21 cellular contexts compared by ENCODE assay signal in genomic region chr4:158356331-158356730, GRCh38.
DNase-seq lines count a peak whose midpoint lies in the region; ATAC-seq and TF ChIP-seq lines count a peak whose summit lies in the region.
"Had no signal": no experiment of that assay in that cellular context is flagged by ENCODE, and none has a peak within 500 bp of the region (broad histone marks: within the 10 kb centered on the region; RNA-seq: fewer than 3 reads in every experiment).

No MANE protein-coding gene starts in this region.

- no peak overlapping the region for H2AK5ac ChIP-seq in trophoblast cell (ENCODE audit: low read length)

- peaks cover 4% of the 10 kb centered on the region for H3K27me3 Mint-ChIP-seq in chondrocyte (ENCODE audit: low read depth)
- H3K27me3 Mint-ChIP-seq: CD4-positive, CD25-positive, alpha-beta regulatory T cell had no signal

- no peak overlapping the region for H3K4me2 ChIP-seq in trophoblast cell (ENCODE audit: low read length)

- H3K14ac ChIP-seq in trophoblast cell (ENCODE audit: low read length): no peak overlapping the region

- H3K27ac ChIP-seq in ascending aorta (no peak overlapping the region), psoas muscle (no peak overlapping the region), trophoblast cell (ENCODE audit: low read depth, low read length) (no peak overlapping the region)
- H3K27ac ChIP-seq: GM23248, RWPE1 had no signal

- H3K4ac ChIP-seq in trophoblast cell (ENCODE audit: low read depth, low read length): no peak overlapping the region

- H2BK5ac ChIP-seq in trophoblast cell (ENCODE audit: low read depth, low read length, poor library complexity): no peak overlapping the region

- peaks cover 11% of the 10 kb centered on the region for H3K4me1 Mint-ChIP-seq in chondrocyte (ENCODE audit: low read depth)
- H3K4me1 Mint-ChIP-seq: CD4-positive, CD25-positive, alpha-beta regulatory T cell had no signal

- H3K4me1 ChIP-seq in ascending aorta (no peaks in the 10 kb centered on the region), psoas muscle (no peaks in the 10 kb centered on the region), trophoblast cell (ENCODE audit: control insufficient read depth in 1 of 2, insufficient read depth in 2 of 2, low read length in 2 of 2) (no peaks in the 10 kb centered on the region)
- H3K4me1 ChIP-seq: BE2C, Caco-2 had no signal

- H3K36me3 ChIP-seq in ascending aorta (no peaks in the 10 kb centered on the region), psoas muscle (ENCODE audit: insufficient read depth in 1 of 2, low read depth in 1 of 2) (no peaks in the 10 kb centered on the region), trophoblast cell (ENCODE audit: control insufficient read depth in 1 of 2, insufficient read depth in 2 of 2, low read length in 2 of 2) (no peaks in the 10 kb centered on the region)
- H3K36me3 ChIP-seq: BE2C had no signal

- no peak overlapping the region for H2BK12ac ChIP-seq in trophoblast cell (ENCODE audit: low read length)

- no peaks in the 10 kb centered on the region for H3K27me3 ChIP-seq in ascending aorta
- H3K27me3 ChIP-seq in psoas muscle (ENCODE audit: insufficient read depth in 3 of 3, low read length in 2 of 3): no peaks in the 10 kb centered on the region
- no peaks in the 10 kb centered on the region for H3K27me3 ChIP-seq in trophoblast cell (ENCODE audit: insufficient read depth, low read length)
- H3K27me3 ChIP-seq: BE2C had no signal

- 59 to 76% (median 69%) methylated on average over 8 of the region's 8 CpGs for WGBS in psoas muscle, 3 donors
- WGBS in trophoblast cell (ENCODE audit: extremely low coverage, insufficient coverage, insufficient read length): no CpG with 5 or more reads among the region's 8 CpGs

- intact Hi-C loops in ascending aorta (cut with DNase I) (no loop called here), psoas muscle (cut with DNase I) (no loop called here)

- H3K4me3 Mint-ChIP-seq in chondrocyte (ENCODE audit: unreplicated experiment): peak overlapping the region; percentile 17
- H3K4me3 Mint-ChIP-seq: CD4-positive, CD25-positive, alpha-beta regulatory T cell had no signal

- H3K4me3 ChIP-seq in ascending aorta (peak overlapping the region; percentile 8 to 27), psoas muscle (no peak overlapping the region), trophoblast cell (ENCODE audit: low read depth, low read length) (no peak overlapping the region)
- H3K4me3 ChIP-seq: GM23248 had no signal

- H3K9ac ChIP-seq in trophoblast cell (ENCODE audit: low read length): no peak overlapping the region
- H3K9ac ChIP-seq: GM23248 had no signal

- no peak overlapping the region for H2BK120ac ChIP-seq in trophoblast cell (ENCODE audit: insufficient read depth, low read length, poor library complexity)

- no peak overlapping the region for H4K12ac ChIP-seq in trophoblast cell (ENCODE audit: low read depth, low read length)

- no peak overlapping the region for H3K23ac ChIP-seq in trophoblast cell (ENCODE audit: low read length)

- H3K36me3 Mint-ChIP-seq in chondrocyte (ENCODE audit: low read depth): no peaks in the 10 kb centered on the region
- H3K36me3 Mint-ChIP-seq: CD4-positive, CD25-positive, alpha-beta regulatory T cell had no signal

- H3K27ac Mint-ChIP-seq in chondrocyte (ENCODE audit: unreplicated experiment): no peak overlapping the region
- H3K27ac Mint-ChIP-seq: CD4-positive, CD25-positive, alpha-beta regulatory T cell had no signal

- H3K18ac ChIP-seq in trophoblast cell (ENCODE audit: low read length): no peak overlapping the region

- H3K9me3 ChIP-seq in ascending aorta (no peaks in the 10 kb centered on the region), psoas muscle (no peaks in the 10 kb centered on the region), trophoblast cell (ENCODE audit: insufficient read depth, low read depth, low read length) (no peaks in the 10 kb centered on the region)
- H3K9me3 ChIP-seq: BE2C, Caco-2 had no signal

- H4K91ac ChIP-seq in trophoblast cell (ENCODE audit: low read depth, low read length): no peak overlapping the region

- H4K8ac ChIP-seq in trophoblast cell (ENCODE audit: low read depth, low read length): no peak overlapping the region

- no peak for ATAC-seq in psoas muscle
- ATAC-seq: PC-3, SK-N-SH treated with all-trans-retinoic acid at 6 μM for 48 hours had no signal

- peaks cover 3% of the 10 kb centered on the region for H3K9me3 Mint-ChIP-seq in chondrocyte (ENCODE audit: low read depth)

- peak; percentile 6 for DNase-seq in NCI-H146 (lab: John Stamatoyannopoulos, UW)
- DNase-seq in NCI-H146 treated with DMSO at 0.1 percent for 48 hours (lab: John Stamatoyannopoulos, UW; ENCODE audit: unreplicated experiment): no peak
- DNase-seq in ascending aorta (ENCODE audit: low spot score in 2 of 2): no peak
- no peak for DNase-seq in chondrocyte (ENCODE audit: low spot score)
- DNase-seq in smooth muscle cell of the brain vasculature (ENCODE audit: low read depth, low spot score): peak; percentile 41
- DNase-seq in NK-92 treated with Interleukin-12 subunit alpha and Interleukin-12 subunit beta, amount 100 ng/mL, for 24 hours (lab: John Stamatoyannopoulos, UW): no peak
- DNase-seq in psoas muscle: no peak
- DNase-seq in trophoblast cell: no peak
- DNase-seq: 8988T; BE2C; Caco-2; CD4-positive, CD25-positive, alpha-beta regulatory T cell; GM23248; NCI-H1105 treated with DMSO at 0.1 percent for 48 hours; NCI-H1930; NCI-H2171 treated with DMSO at 0.1 percent for 48 hours; NCI-H446 treated with DMSO at 0.1 percent for 48 hours; PC-3; SIG-M5 had no signal

- H3K79me1 ChIP-seq in trophoblast cell (ENCODE audit: low read length): no peaks in the 10 kb centered on the region

- TF ChIP-seq CTCF in ascending aorta (IDR thresholded peaks at IDR 0.05) (no peak), chondrocyte (IDR thresholded peaks at IDR 0.05) (no peak), psoas muscle (IDR thresholded peaks at IDR 0.05) (no peak)

- H2AFZ ChIP-seq in trophoblast cell (ENCODE audit: insufficient read depth, low read length, poor library complexity): no peak overlapping the region
- H2AFZ ChIP-seq: GM23248 had no signal

- H3K79me2 ChIP-seq in trophoblast cell (ENCODE audit: control insufficient read depth, insufficient read depth, low read length, poor library complexity): no peaks in the 10 kb centered on the region

Comparison
In these comparisons a context has a peak if more than half of its experiments do, and no peak if none do; other contexts are left out.
1. DNase-seq: peak in NCI-H146 (single experiment) and smooth muscle cell of the brain vasculature (single experiment); none in NCI-H146 treated with DMSO at 0.1 percent for 48 hours (single experiment), ascending aorta (0 of 2), chondrocyte (single experiment), NK-92 treated with Interleukin-12 subunit alpha and Interleukin-12 subunit beta, amount 100 ng/mL, for 24 hours (single experiment), psoas muscle (0 of 2) and trophoblast cell (0 of 2).
2. H3K4me3 ChIP-seq: peak in ascending aorta (2 of 2); none in psoas muscle (single experiment) and trophoblast cell (single experiment).